23 cellular contexts compared by ENCODE assay signal in genomic region chr12:3554547-3555115, GRCh38.
"Had no signal": no experiment of that assay in that cellular context is flagged by ENCODE, and none has a peak within 500 bp of the region (broad histone marks: within the 10 kb centered on the region; RNA-seq: fewer than 3 reads in every experiment).

No MANE protein-coding gene starts in this region.

- DNase-seq: activated B cell treated with CpG ODN at 0.5 μM for 24 hours; activated CD4-positive, alpha-beta memory T cell treated with anti-CD3 and anti-CD28 coated beads, Interleukin-2, amount 10 ng/mL, durations not matched to agents 7 days and 5 days; activated CD4-positive, alpha-beta T cell treated with anti-CD3 and anti-CD28 coated beads for 1 hour; activated CD4-positive, alpha-beta T cell treated with anti-CD3 and anti-CD28 coated beads, Interleukin-2, amount 10 ng/mL, durations not matched to agents 24 days and 14 days; activated naive CD4-positive, alpha-beta T cell treated with anti-CD3 and anti-CD28 coated beads, Interleukin-2, amount 50 U/mL, for 16 hours; activated naive CD8-positive, alpha-beta T cell treated with anti-CD3 and anti-CD28 coated beads, Interleukin-2, amount 10 ng/mL, durations not matched to agents 7 days and 5 days; activated T-cell treated with anti-CD3 and anti-CD28 coated beads for 4 hours; activated T-cell treated with anti-CD3 and anti-CD28 coated beads, Interleukin-2, amount 50 U/mL, for 48 hours; adrenal gland; anterior cingulate cortex; caudate nucleus; NCI-H1048; NCI-H1417; NCI-H2029 treated with DMSO at 0.1 percent for 48 hours; NCI-H345; NCI-H510A treated with DMSO at 0.1 percent for 48 hours; NK-92 treated with Interleukin-12 subunit alpha and Interleukin-12 subunit beta, amount 100 ng/mL, for 24 hours; PC-9; SIG-M5; T-cell; T1000 had no signal

- H3K4me1 ChIP-seq: adrenal gland had no signal

- FAIRE-seq: K562, TTC549 had no signal

- H3K4me2 ChIP-seq: PC-9 had no signal

- H3K36me3 ChIP-seq: adrenal gland had no signal

- H2AFZ ChIP-seq: PC-9 had no signal

- H3K9me3 ChIP-seq: adrenal gland had no signal

- H3K27ac ChIP-seq: adrenal gland, PC-9 had no signal

- H3K4me3 ChIP-seq: adrenal gland, K562, PC-9 had no signal
